8 cellular contexts compared by ENCODE assay signal in genomic region chr2:234989183-234989701, GRCh38. TPM values are rescaled to one million over a fixed set of nuclear protein-coding genes. Genes with fewer than 3 reads are reported as not detected.
DNase-seq lines count a peak whose midpoint lies in the region; ATAC-seq lines count a peak whose summit lies in the region.

No MANE protein-coding gene starts in this region.

- H3K27me3 Mint-ChIP-seq in CD8-positive, alpha-beta memory T cell, result peaks cover 12 to 15% of the 10 kb centered on the region in 2 donors

- H3K4me1 Mint-ChIP-seq in CD8-positive, alpha-beta memory T cell, result no peaks in the 10 kb centered on the region

- no peak overlapping the region for H3K4me3 Mint-ChIP-seq in CD8-positive, alpha-beta memory T cell

- H3K9me3 Mint-ChIP-seq in CD8-positive, alpha-beta memory T cell, result peaks cover 0 to 2% (median 0%) of the 10 kb centered on the region in 5 donors

- no peaks in the 10 kb centered on the region for H3K36me3 ChIP-seq in mucosa of rectum (ENCODE audit: control insufficient read depth in 2 of 2, insufficient read depth in 2 of 2, low read length in 2 of 2)
- H3K36me3 ChIP-seq in CD8-positive, alpha-beta memory T cell (ENCODE audit: insufficient read depth, low read length), result no peaks in the 10 kb centered on the region

- H3K4me1 ChIP-seq in mucosa of rectum (ENCODE audit: control insufficient read depth in 2 of 2, insufficient read depth in 2 of 2, low read length in 2 of 2), result peaks cover 11 to 18% of the 10 kb centered on the region in 2 donors
- no peaks in the 10 kb centered on the region for H3K4me1 ChIP-seq in CD8-positive, alpha-beta memory T cell (ENCODE audit: insufficient read depth, low read length)

- no peaks in the 10 kb centered on the region for H3K36me3 Mint-ChIP-seq in CD8-positive, alpha-beta memory T cell

- CTCF ChIA-PET in CD8-positive, alpha-beta memory T cell (lab: Charles Lee), result no interaction called here

- no peak overlapping the region for H3K4me3 ChIP-seq in mucosa of rectum (ENCODE audit: low read length in 2 of 2)
- no peak overlapping the region for H3K4me3 ChIP-seq in CD8-positive, alpha-beta memory T cell (ENCODE audit: low read length)

- H3K27ac Mint-ChIP-seq in CD8-positive, alpha-beta memory T cell, result no peak overlapping the region

- POLR2A ChIA-PET in CD8-positive, alpha-beta memory T cell (lab: Charles Lee), result no interaction called here

- no peaks in the 10 kb centered on the region for H3K27me3 ChIP-seq in mucosa of rectum (ENCODE audit: control insufficient read depth in 2 of 2, insufficient read depth in 2 of 2, low read length in 2 of 2)
- H3K27me3 ChIP-seq in CD8-positive, alpha-beta memory T cell (ENCODE audit: insufficient read depth, low read length, poor library complexity, severe bottlenecking), result no peaks in the 10 kb centered on the region

- no peaks in the 10 kb centered on the region for H3K9me3 ChIP-seq in mucosa of rectum (ENCODE audit: control insufficient read depth in 2 of 2, low read length in 2 of 2)
- H3K9me3 ChIP-seq in CD8-positive, alpha-beta memory T cell (ENCODE audit: low read length), result no peaks in the 10 kb centered on the region

- ATAC-seq in GM21529 (IDR thresholded peaks at IDR 0.05; ENCODE audit: unreplicated experiment), result no peak
- ATAC-seq in HG02938 (IDR thresholded peaks at IDR 0.05; ENCODE audit: unreplicated experiment), result no peak

- DNase-seq in A172 (ENCODE audit: low spot score) (peak; percentile 62), NCI-H226 (peak; percentile 89), epidermal melanocyte (ENCODE audit: insufficient read length, low spot score) (peak; percentile 44), NCI-H1930 (lab: John Stamatoyannopoulos, UW) (no peak)
- no peak for DNase-seq in CD8-positive, alpha-beta memory T cell

- H3K27ac ChIP-seq in mucosa of rectum (ENCODE audit: low read depth in 2 of 2, low read length in 2 of 2), result peak overlapping the region; percentile 46 to 55
- no peak overlapping the region for H3K27ac ChIP-seq in CD8-positive, alpha-beta memory T cell (ENCODE audit: low read depth, low read length)

- peak overlapping the region in 1 of 2 donors; percentile 14 for H3K9ac ChIP-seq in mucosa of rectum (ENCODE audit: low read depth in 1 of 2, low read length in 2 of 2)

RNA-seq across cellular contexts. Expression of gene SH3BP4, which starts 37.4 kb away (rescaled TPM):
- total RNA-seq in A172 (2014; rRNA removed; shearing (Covaris generic)), result 53.3 and 56.4 TPM in 2 replicates
- total RNA-seq in CD8-positive, alpha-beta memory T cell, result under 1 TPM in 1 of 2 experiments, not detected in 1; 0.18 TPM
- polyA plus RNA-seq in CD8-positive, alpha-beta memory T cell, result not detected

Comparison
In these comparisons a context has a peak if more than half of its experiments do, and no peak if none do; other contexts are left out.
1. DNase-seq: peak in A172 (single experiment), NCI-H226 (single experiment) and epidermal melanocyte (single experiment); none in CD8-positive, alpha-beta memory T cell (0 of 5) and NCI-H1930 (0 of 2).
2. RNA of gene SH3BP4, which starts 37.4 kb away (total RNA-seq): 53.3 to 56.4 TPM in A172; 0.18 TPM in CD8-positive, alpha-beta memory T cell; every median in the first group is over 10 times any median in the second.